In genomic region chr4:74219241-74219640, GRCh38 we compare ENCODE assay signal across 16 cellular contexts.
DNase-seq lines count a peak whose midpoint lies in the region; ATAC-seq, FAIRE-seq and TF ChIP-seq lines count a peak whose summit lies in the region.
"Had no signal": no experiment of that assay in that cellular context is flagged by ENCODE, and none has a peak within 500 bp of the region (broad histone marks: within the 10 kb centered on the region; RNA-seq: fewer than 3 reads in every experiment).

No MANE protein-coding gene starts in this region.

- intact Hi-C loops in cardiac septum (cut with DNase I), result no loop called here
- intact Hi-C loops in left colon (cut with DNase I, micrococcal nuclease), result no loop called here
- intact Hi-C loops in sciatic nerve (cut with DNase I), result no loop called here

- no peak overlapping the region for H2AFZ ChIP-seq in keratinocyte (ENCODE audit: control insufficient read depth, low read length)

- no peak for FAIRE-seq in keratinocyte (lab: Jason Lieb, UNC)
- FAIRE-seq: D721Med, GM19239 had no signal

- H3K36me3 ChIP-seq in cardiac muscle cell (no peaks in the 10 kb centered on the region), keratinocyte (ENCODE audit: control insufficient read depth in 2 of 2, extremely low read depth in 1 of 2, insufficient read depth in 2 of 2, low read length in 2 of 2) (no peaks in the 10 kb centered on the region)

- ATAC-seq in left colon, result no peak
- no peak for ATAC-seq in sciatic nerve

- H3K9ac ChIP-seq in keratinocyte (ENCODE audit: control insufficient read depth, extremely low read depth, insufficient read depth, low read length), result no peak overlapping the region

- H3K9me3 ChIP-seq in cardiac muscle cell (ENCODE audit: low read depth), result no peaks in the 10 kb centered on the region
- no peaks in the 10 kb centered on the region for H3K9me3 ChIP-seq in keratinocyte (ENCODE audit: control insufficient read depth, low read depth, low read length)

- DNase-seq in cardiac muscle cell (ENCODE audit: low read depth in 1 of 2, low spot score in 1 of 2) (no peak), cardiac septum (ENCODE audit: low spot score) (no peak), epithelial cell of prostate (ENCODE audit: low read depth, low spot score) (no peak), keratinocyte (ENCODE audit: low read depth, low spot score) (no peak), caudate nucleus (lab: John Stamatoyannopoulos, UW) (no peak), left colon (no peak), sciatic nerve (ENCODE audit: low spot score) (no peak), SKM-1 (lab: John Stamatoyannopoulos, UW; ENCODE audit: unreplicated experiment) (no peak)
- DNase-seq: DMS53, GDM1, NCI-H1694 treated with DMSO at 0.1 percent for 48 hours, NCI-H446 treated with DMSO at 0.1 percent for 48 hours, NCI-H526 treated with DMSO at 0.1 percent for 48 hours, SHP77 had no signal

- H3K4me1 ChIP-seq in cardiac muscle cell (ENCODE audit: low read depth) (no peaks in the 10 kb centered on the region), keratinocyte (ENCODE audit: control insufficient read depth, extremely low read depth, insufficient read depth, low read length) (peaks cover 16% of the 10 kb centered on the region)

- no peaks in the 10 kb centered on the region for H3K9me1 ChIP-seq in keratinocyte (ENCODE audit: control insufficient read depth, extremely low read depth, insufficient read depth, low read length)

- H3K79me2 ChIP-seq in keratinocyte (ENCODE audit: control insufficient read depth, insufficient read depth, low read length), result no peaks in the 10 kb centered on the region

- no peak for TF ChIP-seq CTCF in cardiac muscle cell (IDR thresholded peaks at IDR 0.05; ENCODE audit: low read depth, low read length)
- no peak for TF ChIP-seq CTCF in keratinocyte (optimal IDR thresholded peaks at IDR 0.05 in 1 of 3, IDR thresholded peaks at IDR 0.05 in 1 of 3, conservative IDR thresholded peaks at IDR 0.05 in 1 of 3; ENCODE audit: extremely low read depth in 1 of 3, insufficient read depth in 2 of 3, low read length in 3 of 3)

- H4K20me1 ChIP-seq in keratinocyte (ENCODE audit: control insufficient read depth, extremely low read depth, insufficient read depth, low read length), result no peaks in the 10 kb centered on the region

- no peaks in the 10 kb centered on the region for H3K27me3 ChIP-seq in cardiac muscle cell
- no peaks in the 10 kb centered on the region for H3K27me3 ChIP-seq in keratinocyte (ENCODE audit: control insufficient read depth, extremely low read depth, insufficient read depth, low read length)

- H3K27ac ChIP-seq in cardiac muscle cell, result peak overlapping the region; percentile 43
- H3K27ac ChIP-seq in epithelial cell of prostate, result peak overlapping the region; percentile 40
- no peak overlapping the region for H3K27ac ChIP-seq in keratinocyte (ENCODE audit: control insufficient read depth, insufficient read depth, low read length)
- H3K27ac ChIP-seq in caudate nucleus (ENCODE audit: low read depth, low read length), result no peak overlapping the region

- dilution Hi-C loops in keratinocyte (cut with MboI; ENCODE audit: extremely low pct_ligation_motif_present, low sequenced_read_pairs), result no loop called here

- H3K4me3 ChIP-seq in cardiac muscle cell, result no peak overlapping the region
- no peak overlapping the region for H3K4me3 ChIP-seq in keratinocyte (ENCODE audit: control insufficient read depth in 2 of 3, extremely low read depth in 1 of 3, insufficient read depth in 2 of 3, low read depth in 1 of 3, low read length in 3 of 3)

- H3K4me2 ChIP-seq in keratinocyte (ENCODE audit: control insufficient read depth, extremely low read depth, insufficient read depth, low read depth, low read length), result peak overlapping the region; percentile 57

Comparison
In these comparisons a context has a peak if more than half of its experiments do, and no peak if none do; other contexts are left out.
1. H3K27ac ChIP-seq: peak in cardiac muscle cell (single experiment) and epithelial cell of prostate (single experiment); none in keratinocyte (single experiment) and caudate nucleus (single experiment).